ENCODE assay signal across 11 cellular contexts in the genomic region with DNA sequence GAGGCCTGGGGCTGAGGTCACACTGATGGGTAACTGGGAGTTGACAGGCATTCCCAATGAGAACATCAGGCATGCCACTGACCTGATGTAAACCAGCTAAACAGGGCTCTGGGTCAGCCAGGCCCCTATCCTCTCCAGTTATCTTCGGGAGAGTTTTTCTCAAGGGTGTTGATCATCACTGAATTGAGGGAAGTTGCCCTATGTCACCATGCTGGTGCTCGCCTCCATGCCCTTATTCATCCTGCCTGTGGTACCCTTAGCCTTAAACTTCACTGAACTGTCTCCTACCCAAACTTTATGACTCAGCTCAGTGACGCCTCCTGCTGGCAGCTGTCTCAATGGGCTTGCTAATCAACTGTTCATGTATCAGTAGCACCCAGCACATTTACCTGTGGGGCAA.
DNase-seq lines count a peak whose midpoint lies in the region; ATAC-seq and TF ChIP-seq lines count a peak whose summit lies in the region.
"Had no signal": no experiment of that assay in that cellular context is flagged by ENCODE, and none has a peak within 500 bp of the region (broad histone marks: within the 10 kb centered on the region; RNA-seq: fewer than 3 reads in every experiment).

No MANE protein-coding gene starts in this region.

- no peaks in the 10 kb centered on the region for H3K36me3 Mint-ChIP-seq in activated T-cell treated with anti-CD3 and anti-CD28 coated beads, Interleukin-2, amount 50 U/mL, for 4 hours (ENCODE audit: insufficient read depth)

- H3K27me3 ChIP-seq in Panc1 (ENCODE audit: control insufficient read depth, insufficient read depth, low read length) (peaks cover 3% of the 10 kb centered on the region; the same call in 1 of the 2 replicates), heart left ventricle (no peaks in the 10 kb centered on the region)
- H3K27me3 ChIP-seq: BLaER1 had no signal

- H3K4me1 ChIP-seq in Panc1 (ENCODE audit: control insufficient read depth, insufficient read depth, low read length) (no peaks in the 10 kb centered on the region), heart left ventricle (peaks cover 0 to 2% (median 0%) of the 10 kb centered on the region in 12 donors)
- H3K4me1 ChIP-seq: BLaER1 had no signal

- WGBS in heart left ventricle, 4 donors, result 31 to 51% (median 42%) methylated on average over 3 of the region's 3 CpGs

- peaks cover 9% of the 10 kb centered on the region for H3K27me3 Mint-ChIP-seq in activated T-cell treated with anti-CD3 and anti-CD28 coated beads, Interleukin-2, amount 50 U/mL, for 4 hours (ENCODE audit: low read depth)

- DNase-seq in activated T-cell treated with anti-CD3 and anti-CD28 coated beads for 24 hours (ENCODE audit: low read depth) (peak; percentile 1), Panc1 (ENCODE audit: low read depth, low spot score) (no peak), heart left ventricle (peak in 4 of 5 donors; percentile 16 to 36 (median 32)), NCI-H1092 (lab: John Stamatoyannopoulos, UW) (no peak), SHP77 (lab: John Stamatoyannopoulos, UW) (no peak), cerebellar cortex (ENCODE audit: low spot score) (no peak)
- no peak for DNase-seq in activated T-cell treated with anti-CD3 and anti-CD28 coated beads, Interleukin-2, amount 50 U/mL, for 4 hours
- DNase-seq in stimulated activated CD8-positive, alpha-beta memory T cell treated with anti-CD3 and anti-CD28 coated beads, Interleukin-2, amount 100 ng/mL, for 48 hours (ENCODE audit: low read depth in 2 of 2), result peak; percentile 2 to 13
- DNase-seq: NCI-H226 had no signal

- no peak overlapping the region for H3K4me3 ChIP-seq in Panc1 (ENCODE audit: low read depth in 2 of 2, low read length in 2 of 2)
- H3K4me3 ChIP-seq in heart left ventricle, result no peak overlapping the region
- H3K4me3 ChIP-seq: BLaER1 had no signal

- CTCF ChIA-PET in Panc1 (lab: Charles Lee), result no interaction called here

- H3K4me3 Mint-ChIP-seq in activated T-cell treated with anti-CD3 and anti-CD28 coated beads, Interleukin-2, amount 50 U/mL, for 4 hours, result no peak overlapping the region

- intact Hi-C loops in Panc1 (cut with micrococcal nuclease; ENCODE audit: unreplicated experiment) (no loop called here), heart left ventricle (cut with DNase I) (loop anchor here in 1 of 10 donors (10.0 kb wide), 1 partner anchor 339 kb away; no protein-coding TSS in a partner anchor)

- H3K4me1 Mint-ChIP-seq in activated T-cell treated with anti-CD3 and anti-CD28 coated beads, Interleukin-2, amount 50 U/mL, for 4 hours (ENCODE audit: low read depth), result no peaks in the 10 kb centered on the region

- H3K9me3 ChIP-seq in Panc1 (ENCODE audit: control insufficient read depth, insufficient read depth, low read depth, low read length) (no peaks in the 10 kb centered on the region), heart left ventricle (peaks cover 0 to 13% (median 0%) of the 10 kb centered on the region in 12 donors)

- POLR2A ChIA-PET in Panc1 (lab: Charles Lee), result no interaction called here

- no peak for ATAC-seq in activated T-cell treated with anti-CD3 and anti-CD28 coated beads, Interleukin-2, amount 50 U/mL, for 4 hours
- no peak for ATAC-seq in Panc1
- ATAC-seq in heart left ventricle, result peak in 3 of 4 donors; percentile 69 to 93 (median 71)
- ATAC-seq: activated CD4-positive, CD25-positive, alpha-beta regulatory T cell treated with anti-CD3 and anti-CD28 coated beads, Interleukin-2, amount 50 U/mL, for 24 hours had no signal

- no peaks in the 10 kb centered on the region for H3K9me3 Mint-ChIP-seq in activated T-cell treated with anti-CD3 and anti-CD28 coated beads, Interleukin-2, amount 50 U/mL, for 4 hours

- H3K27ac ChIP-seq in Panc1 (ENCODE audit: low read length), result no peak overlapping the region
- H3K27ac ChIP-seq in heart left ventricle, result no peak overlapping the region
- H3K27ac ChIP-seq: BLaER1 had no signal

- TF ChIP-seq CTCF in Panc1 (IDR thresholded peaks at IDR 0.05) (peak; percentile 45), heart left ventricle (IDR thresholded peaks at IDR 0.05) (peak in 8 of 12 donors; percentile 12 to 39 (median 24))

- TF ChIP-seq POLR2A in heart left ventricle (IDR thresholded peaks at IDR 0.05), result no peak

- BruUV-seq in Panc1 (replicated peaks; lab: Mats Ljungman, UMichigan), result no TSS peak

- in situ Hi-C loops in Panc1 (cut with HindIII; ENCODE audit: low pct_unique_long_range_greater_than_20kb, low sequenced_read_pairs), result no loop called here

- H3K36me3 ChIP-seq in Panc1 (ENCODE audit: control insufficient read depth, insufficient read depth, low read length) (no peaks in the 10 kb centered on the region), heart left ventricle (no peaks in the 10 kb centered on the region)
- H3K36me3 ChIP-seq: BLaER1 had no signal

Comparison
In these comparisons a context has a peak if more than half of its experiments do, and no peak if none do; other contexts are left out.
1. DNase-seq: peak in activated T-cell treated with anti-CD3 and anti-CD28 coated beads for 24 hours (single experiment), heart left ventricle (4 of 5) and stimulated activated CD8-positive, alpha-beta memory T cell treated with anti-CD3 and anti-CD28 coated beads, Interleukin-2, amount 100 ng/mL, for 48 hours (2 of 2); none in activated T-cell treated with anti-CD3 and anti-CD28 coated beads, Interleukin-2, amount 50 U/mL, for 4 hours (single experiment), Panc1 (single experiment), NCI-H1092 (single experiment), SHP77 (0 of 2) and cerebellar cortex (single experiment).
2. ATAC-seq: peak in heart left ventricle (3 of 4); none in activated T-cell treated with anti-CD3 and anti-CD28 coated beads, Interleukin-2, amount 50 U/mL, for 4 hours (0 of 2) and Panc1 (single experiment).